Comparison of ENCODE assay signal across 1 cellular context in genomic region chr11:69647349-69647748, GRCh38.
A peak's percentile ranks its signal among the peaks of the same experiment; 100 is the strongest.
TF ChIP-seq lines count a peak whose summit lies in the region.

No MANE protein-coding gene starts in this region.

TF ChIP-seq in GM23338, 12 proteins besides CTCF, POLR2A, EP300 and RAD21:
- no peak for TF ChIP-seq ZNF331 (CRISPR knock-in tag; IDR thresholded peaks at IDR 0.05; ENCODE audit: low read depth)
- TF ChIP-seq POLR2AphosphoS5 (IDR thresholded peaks at IDR 0.05; ENCODE audit: low read depth): peak; percentile 9; the same call in 1 of the 2 replicates
